In the genomic region with DNA sequence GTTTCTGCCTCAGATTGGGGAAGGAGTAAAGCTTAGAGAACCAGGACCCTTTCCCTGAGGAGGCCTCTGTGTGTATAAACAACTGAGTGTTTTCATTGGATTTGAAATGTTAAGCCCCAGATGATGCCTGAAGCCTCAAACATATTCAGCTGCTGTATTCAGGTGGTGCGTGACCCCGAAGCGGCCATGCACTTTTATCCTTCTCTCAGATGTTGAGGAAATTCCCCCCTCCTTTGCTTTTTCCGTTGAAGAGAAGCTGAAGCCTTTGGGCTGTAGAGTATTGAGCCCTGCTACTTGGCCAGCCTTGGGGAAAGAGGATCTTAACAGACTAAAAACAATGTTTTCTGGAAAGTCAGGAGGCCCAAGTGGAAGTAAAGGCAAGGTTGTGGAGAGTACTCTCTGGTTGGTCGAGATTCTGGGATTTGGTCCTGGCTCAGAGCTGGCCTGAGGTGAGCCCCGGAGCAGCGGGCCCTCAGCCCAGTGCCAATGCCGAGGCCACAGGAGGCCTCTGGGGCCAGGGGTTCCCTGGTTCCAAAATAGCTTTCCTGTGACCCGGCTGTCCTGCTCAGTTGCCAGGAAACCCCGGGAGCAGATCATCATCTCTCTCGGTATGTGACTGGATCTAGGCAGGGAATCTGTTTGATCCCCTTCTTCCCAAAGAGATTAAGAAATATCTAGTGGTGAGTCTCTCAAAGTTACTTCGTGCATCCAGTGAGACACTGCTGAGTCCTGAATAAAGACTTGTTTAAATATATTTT, we compare ENCODE assay signal across 27 cellular contexts. TPM values are rescaled to one million over a fixed set of nuclear protein-coding genes. Genes with fewer than 3 reads are reported as not detected.
"Had no signal": no experiment of that assay in that cellular context is flagged by ENCODE, and none has a peak within 500 bp of the region (broad histone marks: within the 10 kb centered on the region; RNA-seq: fewer than 3 reads in every experiment).

No MANE protein-coding gene starts in this region.

- H3K4me2 ChIP-seq: SK-N-SH had no signal

- H3K36me3 Mint-ChIP-seq: stimulated activated memory B cell treated with anti-CD40 and anti-IgM and Interleukin-4, amounts not matched to agents 10 μg/mL and 1 μg/mL and 100 μg/mL, for 72 hours; T-cell had no signal

- H3K4me1 ChIP-seq: body of pancreas, foreskin keratinocyte, testis, upper lobe of left lung had no signal

- H3K4me3 ChIP-seq: body of pancreas, dorsolateral prefrontal cortex, left ventricle myocardium inferior, mucosa of descending colon, testis, upper lobe of left lung had no signal

- H3K4me3 Mint-ChIP-seq: activated CD8-positive, alpha-beta T cell treated with anti-CD3 and anti-CD28 coated beads, Interleukin-2, amount 10 ng/mL, durations not matched to agents 7 days and 5 days; activated naive CD4-positive, alpha-beta T cell treated with anti-CD3 and anti-CD28 coated beads for 36 hours; activated T-cell treated with anti-CD3 and anti-CD28 coated beads, Interleukin-2, amount 50 U/mL, for 24 hours; naive thymus-derived CD4-positive, alpha-beta T cell; stimulated activated memory B cell treated with anti-CD40 and anti-IgM and Interleukin-4, amounts not matched to agents 10 μg/mL and 1 μg/mL and 100 μg/mL, for 72 hours; T-cell had no signal

- H3K4me1 Mint-ChIP-seq: naive thymus-derived CD4-positive, alpha-beta T cell; stimulated activated memory B cell treated with anti-CD40 and anti-IgM and Interleukin-4, amounts not matched to agents 10 μg/mL and 1 μg/mL and 100 μg/mL, for 72 hours; T-cell had no signal

- DNase-seq: activated CD4-positive, alpha-beta T cell treated with anti-CD3 and anti-CD28 coated beads for 48 hours; activated CD4-positive, CD25-positive, alpha-beta regulatory T cell; activated CD8-positive, alpha-beta T cell treated with anti-CD3 and anti-CD28 coated beads, Interleukin-2, amount 10 ng/mL, durations not matched to agents 7 days and 5 days; activated naive CD4-positive, alpha-beta T cell treated with anti-CD3 and anti-CD28 coated beads for 36 hours; activated T-cell treated with anti-CD3 and anti-CD28 coated beads, Interleukin-2, amount 50 U/mL, for 24 hours; body of pancreas; caudate nucleus; dorsolateral prefrontal cortex; foreskin keratinocyte; hypothalamus; islet precursor cell; left ventricle myocardium inferior; mammary epithelial cell; mucosa of descending colon; naive thymus-derived CD4-positive, alpha-beta T cell; nucleus accumbens; SK-N-SH; small intestine; stimulated activated CD4-positive, alpha-beta T cell treated with anti-CD3 and anti-CD28 coated beads, Interleukin-4, amount 100 ng/mL, for 4 hours; T-cell; testis; upper lobe of left lung had no signal

- H3K27me3 ChIP-seq: body of pancreas, dorsolateral prefrontal cortex, testis, upper lobe of left lung had no signal

- FAIRE-seq: colon, small intestine had no signal

- H3K27me3 Mint-ChIP-seq: activated T-cell treated with anti-CD3 and anti-CD28 coated beads, Interleukin-2, amount 50 U/mL, for 24 hours; naive thymus-derived CD4-positive, alpha-beta T cell had no signal

- ATAC-seq: activated CD8-positive, alpha-beta T cell treated with anti-CD3 and anti-CD28 coated beads, Interleukin-2, amount 10 ng/mL, durations not matched to agents 7 days and 5 days; body of pancreas; foreskin keratinocyte; mucosa of descending colon; naive thymus-derived CD4-positive, alpha-beta T cell; stimulated activated memory B cell treated with anti-CD40 and anti-IgM and Interleukin-4, amounts not matched to agents 10 μg/mL and 1 μg/mL and 100 μg/mL, for 72 hours; T-cell had no signal

- H3K27ac Mint-ChIP-seq: activated CD8-positive, alpha-beta T cell treated with anti-CD3 and anti-CD28 coated beads, Interleukin-2, amount 10 ng/mL, durations not matched to agents 7 days and 5 days; activated naive CD4-positive, alpha-beta T cell treated with anti-CD3 and anti-CD28 coated beads for 36 hours; activated T-cell treated with anti-CD3 and anti-CD28 coated beads, Interleukin-2, amount 50 U/mL, for 24 hours; activated T-helper 2 cell treated with anti-CD3 and anti-CD28 coated beads, Interferon-gamma antibody, Interleukin-2, Interleukin-4, amounts not matched to agents 10 μg/mL and 5 μg/mL and 100 μg/mL, durations not matched to agents 14 hours and 24 hours and 36 hours; naive thymus-derived CD4-positive, alpha-beta T cell; stimulated activated memory B cell treated with anti-CD40 and anti-IgM and Interleukin-4, amounts not matched to agents 10 μg/mL and 1 μg/mL and 100 μg/mL, for 72 hours; T-cell had no signal

- H3K9me3 ChIP-seq: body of pancreas, mucosa of descending colon, SK-N-SH, testis, upper lobe of left lung had no signal

- H3K9ac ChIP-seq: SK-N-SH had no signal

- H3K27ac ChIP-seq: body of pancreas, foreskin keratinocyte, left ventricle myocardium inferior, testis, upper lobe of left lung had no signal

- H3K36me3 ChIP-seq: left ventricle myocardium inferior, upper lobe of left lung had no signal

- H3K9me3 Mint-ChIP-seq: activated T-cell treated with anti-CD3 and anti-CD28 coated beads, Interleukin-2, amount 50 U/mL, for 24 hours; activated T-helper 2 cell treated with anti-CD3 and anti-CD28 coated beads, Interferon-gamma antibody, Interleukin-2, Interleukin-4, amounts not matched to agents 10 μg/mL and 5 μg/mL and 100 μg/mL, durations not matched to agents 14 hours and 24 hours and 36 hours had no signal

RNA-seq across cellular contexts. Expression of gene FKBP6, which starts 22.5 kb away (rescaled TPM):
- total RNA-seq: activated CD8-positive, alpha-beta T cell treated with anti-CD3 and anti-CD28 coated beads, Interleukin-2, amount 10 ng/mL, durations not matched to agents 7 days and 5 days; activated naive CD4-positive, alpha-beta T cell treated with anti-CD3 and anti-CD28 coated beads for 36 hours; activated T-helper 2 cell treated with anti-CD3 and anti-CD28 coated beads, Interferon-gamma antibody, Interleukin-2, Interleukin-4, amounts not matched to agents 10 μg/mL and 5 μg/mL and 100 μg/mL, durations not matched to agents 14 hours and 24 hours and 36 hours; body of pancreas; epithelial cell of proximal tubule; fibroblast of lung; foreskin keratinocyte; left ventricle myocardium inferior; mammary epithelial cell; mucosa of descending colon; T-cell had no signal
- polyA plus RNA-seq: fibroblast of lung; foreskin keratinocyte; naive thymus-derived CD4-positive, alpha-beta T cell; SK-N-SH; small intestine had no signal

RNA-seq across cellular contexts. Expression of gene TRIM50, which starts 22.6 kb away (rescaled TPM):
- total RNA-seq: activated CD8-positive, alpha-beta T cell treated with anti-CD3 and anti-CD28 coated beads, Interleukin-2, amount 10 ng/mL, durations not matched to agents 7 days and 5 days; activated naive CD4-positive, alpha-beta T cell treated with anti-CD3 and anti-CD28 coated beads for 36 hours; activated T-helper 2 cell treated with anti-CD3 and anti-CD28 coated beads, Interferon-gamma antibody, Interleukin-2, Interleukin-4, amounts not matched to agents 10 μg/mL and 5 μg/mL and 100 μg/mL, durations not matched to agents 14 hours and 24 hours and 36 hours; epithelial cell of proximal tubule; fibroblast of lung; foreskin keratinocyte; naive thymus-derived CD4-positive, alpha-beta T cell; T-cell had no signal
- polyA plus RNA-seq: fibroblast of lung; foreskin keratinocyte; mammary epithelial cell; naive thymus-derived CD4-positive, alpha-beta T cell; SK-N-SH had no signal
